1 cellular context compared by ENCODE assay signal in the genomic region with DNA sequence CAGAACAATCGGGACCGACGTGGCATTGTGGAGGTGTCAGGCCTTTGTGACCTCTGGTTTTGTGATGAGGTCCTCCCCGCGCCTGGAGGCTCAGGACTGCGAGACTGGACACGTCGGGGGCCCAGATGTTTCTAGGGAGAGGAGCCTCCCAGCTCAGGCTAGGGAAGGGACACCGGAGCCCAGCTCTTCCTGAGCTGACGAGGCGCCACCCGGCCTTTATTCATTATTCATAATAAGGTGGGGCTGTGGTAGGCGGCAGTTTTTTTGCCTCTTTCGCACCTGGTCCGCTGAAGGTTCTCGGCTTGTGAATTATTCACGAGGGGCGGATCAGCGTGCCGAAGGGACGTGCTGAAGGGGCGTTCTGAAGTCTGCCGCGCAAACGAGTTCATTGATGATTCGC.
TF ChIP-seq lines count a peak whose summit lies in the region.

No MANE protein-coding gene starts in this region.

TF ChIP-seq in IMR-90, 13 proteins besides CTCF, POLR2A, EP300 and RAD21:
- TF ChIP-seq MXI1 (IDR thresholded peaks at IDR 0.05; ENCODE audit: borderline replicate concordance, low read depth, low read length), result no peak
- no peak for TF ChIP-seq RFX5 (IDR thresholded peaks at IDR 0.05; ENCODE audit: low read depth, low read length)
- no peak for TF ChIP-seq MAZ (IDR thresholded peaks at IDR 0.05; ENCODE audit: borderline replicate concordance, low read depth, low read length)
- no peak for TF ChIP-seq RCOR1 (IDR thresholded peaks at IDR 0.05; ENCODE audit: insufficient replicate concordance, low read length)
